Comparison of ENCODE assay signal across 19 cellular contexts in the genomic region with DNA sequence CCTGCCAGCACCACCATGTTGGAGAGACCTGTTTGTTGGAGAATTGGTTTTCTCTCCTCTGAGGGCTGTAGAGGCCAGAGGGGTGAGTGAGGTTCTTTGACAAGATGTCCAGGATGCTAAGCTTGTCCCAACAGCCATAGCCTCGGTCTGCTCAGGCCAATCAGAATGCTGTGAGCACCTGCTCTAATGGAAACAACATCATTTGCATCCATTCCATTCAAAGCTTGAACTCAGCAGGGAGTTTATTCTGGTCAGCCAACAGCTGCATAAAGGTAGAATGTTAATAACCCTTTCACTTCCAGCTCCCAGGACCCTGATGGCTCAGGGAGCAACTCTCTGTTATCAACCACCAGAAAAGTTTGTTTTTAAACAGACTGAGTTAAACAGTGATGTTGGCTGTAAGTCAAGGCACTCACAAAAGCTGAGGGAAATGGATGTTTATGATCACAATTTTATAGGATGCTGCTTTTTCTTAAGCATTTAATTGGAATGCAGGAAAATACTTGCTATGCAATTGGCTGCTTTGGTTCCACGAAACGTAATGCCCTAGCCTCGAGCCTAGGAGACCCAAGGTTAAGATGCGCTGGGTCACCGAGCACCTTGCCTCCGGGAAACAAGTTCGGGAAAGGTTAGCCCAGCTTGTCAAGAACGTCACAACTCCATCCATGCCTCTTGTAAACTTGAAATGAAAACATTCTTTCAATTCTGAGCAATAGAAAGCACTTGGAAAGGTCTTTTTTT.
A peak's percentile ranks its signal among the peaks of the same experiment; 100 is the strongest.
DNase-seq lines count a peak whose midpoint lies in the region; ATAC-seq and TF ChIP-seq lines count a peak whose summit lies in the region.
"Had no signal": no experiment of that assay in that cellular context is flagged by ENCODE, and none has a peak within 500 bp of the region (broad histone marks: within the 10 kb centered on the region; RNA-seq: fewer than 3 reads in every experiment).

No MANE protein-coding gene starts in this region.

- ATAC-seq in activated CD8-positive, alpha-beta memory T cell treated with anti-CD3 and anti-CD28 coated beads, Interleukin-2, amount 10 ng/mL, durations not matched to agents 7 days and 5 days: no peak
- ATAC-seq in sciatic nerve: no peak
- no peak for ATAC-seq in left colon
- ATAC-seq: body of pancreas, esophagus mucosa, left lung had no signal

- peaks cover 54% of the 10 kb centered on the region for H3K36me3 Mint-ChIP-seq in activated CD8-positive, alpha-beta memory T cell treated with anti-CD3 and anti-CD28 coated beads, Interleukin-2, amount 10 ng/mL, durations not matched to agents 7 days and 5 days

- H3K27me3 Mint-ChIP-seq in activated CD8-positive, alpha-beta memory T cell treated with anti-CD3 and anti-CD28 coated beads, Interleukin-2, amount 10 ng/mL, durations not matched to agents 7 days and 5 days: no peaks in the 10 kb centered on the region
- H3K27me3 Mint-ChIP-seq: dendritic cell treated with granulocyte-macrophage colony-stimulating factor and Interleukin-4, amounts not matched to agents 40 ng/mL and 50 ng/mL, for 4 days had no signal

- no peak for DNase-seq in activated CD8-positive, alpha-beta memory T cell treated with anti-CD3 and anti-CD28 coated beads, Interleukin-2, amount 10 ng/mL, durations not matched to agents 7 days and 5 days
- DNase-seq in activated CD8-positive, alpha-beta memory T cell treated with anti-CD3 and anti-CD28 coated beads, Interleukin-2, amount 50 U/mL, for 4 hours: no peak
- DNase-seq in NCI-H526 (lab: John Stamatoyannopoulos, UW) (peak; percentile 93 to 96), germinal center (ENCODE audit: low spot score) (peak; percentile 51), sciatic nerve (ENCODE audit: low spot score) (peak; percentile 15), coronary artery (ENCODE audit: low spot score) (no peak), NCI-H226 (no peak), left colon (no peak)
- DNase-seq: body of pancreas, NCI-H1436 treated with DMSO at 0.1 percent for 48 hours, NCI-H446 had no signal

- CTCF ChIA-PET in activated CD8-positive, alpha-beta memory T cell treated with anti-CD3 and anti-CD28 coated beads, Interleukin-2, amount 10 ng/mL, durations not matched to agents 7 days and 5 days (lab: Charles Lee): interaction anchor here (0.9 to 3.7 kb wide), 19 partner anchors 9 to 400 kb away, joined by 3 to 71 read pairs (median 6); a partner anchor contains a TSS

- intact Hi-C loops in sciatic nerve (cut with DNase I): no loop called here
- intact Hi-C loops in left colon (cut with DNase I, micrococcal nuclease): no loop called here

- no peak overlapping the region for H3K27ac ChIP-seq in coronary artery
- H3K27ac ChIP-seq: KMS-11, left lung, prostate gland, vagina, VCaP had no signal

- H3K4me3 ChIP-seq in coronary artery: no peak overlapping the region
- H3K4me3 ChIP-seq: body of pancreas, left lung, prostate gland, vagina had no signal

- no peak overlapping the region for H3K4me3 Mint-ChIP-seq in activated CD8-positive, alpha-beta memory T cell treated with anti-CD3 and anti-CD28 coated beads, Interleukin-2, amount 10 ng/mL, durations not matched to agents 7 days and 5 days
- H3K4me3 Mint-ChIP-seq: activated naive CD4-positive, alpha-beta T cell treated with anti-CD3 and anti-CD28 coated beads for 36 hours; dendritic cell treated with granulocyte-macrophage colony-stimulating factor and Interleukin-4, amounts not matched to agents 40 ng/mL and 50 ng/mL, for 4 days had no signal

- peak overlapping the region; percentile 86 for H3K27ac Mint-ChIP-seq in activated CD8-positive, alpha-beta memory T cell treated with anti-CD3 and anti-CD28 coated beads, Interleukin-2, amount 10 ng/mL, durations not matched to agents 7 days and 5 days
- H3K27ac Mint-ChIP-seq: activated naive CD4-positive, alpha-beta T cell treated with anti-CD3 and anti-CD28 coated beads for 36 hours; dendritic cell treated with granulocyte-macrophage colony-stimulating factor and Interleukin-4, amounts not matched to agents 40 ng/mL and 50 ng/mL, for 4 days had no signal

- peaks cover 86% of the 10 kb centered on the region for H3K4me1 Mint-ChIP-seq in activated CD8-positive, alpha-beta memory T cell treated with anti-CD3 and anti-CD28 coated beads, Interleukin-2, amount 10 ng/mL, durations not matched to agents 7 days and 5 days

- no peak for TF ChIP-seq CTCF in coronary artery (IDR thresholded peaks at IDR 0.05)

- H3K9me3 Mint-ChIP-seq in activated CD8-positive, alpha-beta memory T cell treated with anti-CD3 and anti-CD28 coated beads, Interleukin-2, amount 10 ng/mL, durations not matched to agents 7 days and 5 days (ENCODE audit: low read depth): no peaks in the 10 kb centered on the region
- H3K9me3 Mint-ChIP-seq: activated naive CD4-positive, alpha-beta T cell treated with anti-CD3 and anti-CD28 coated beads for 36 hours; dendritic cell treated with granulocyte-macrophage colony-stimulating factor and Interleukin-4, amounts not matched to agents 40 ng/mL and 50 ng/mL, for 4 days had no signal

Comparison
In these comparisons a context has a peak if more than half of its experiments do, and no peak if none do; other contexts are left out.
1. DNase-seq: peak in NCI-H526 (2 of 2), germinal center (single experiment) and sciatic nerve (single experiment); none in activated CD8-positive, alpha-beta memory T cell treated with anti-CD3 and anti-CD28 coated beads, Interleukin-2, amount 10 ng/mL, durations not matched to agents 7 days and 5 days (single experiment), activated CD8-positive, alpha-beta memory T cell treated with anti-CD3 and anti-CD28 coated beads, Interleukin-2, amount 50 U/mL, for 4 hours (single experiment), coronary artery (single experiment), NCI-H226 (single experiment) and left colon (0 of 2).